23 cellular contexts compared by ENCODE assay signal in genomic region chr2:38463752-38464151, GRCh38.
"Had no signal": no experiment of that assay in that cellular context is flagged by ENCODE, and none has a peak within 500 bp of the region (broad histone marks: within the 10 kb centered on the region; RNA-seq: fewer than 3 reads in every experiment).

No MANE protein-coding gene starts in this region.

- H3K27ac ChIP-seq: ascending aorta, body of pancreas, KMS-11, Peyer's patch, SJCRH30 had no signal

- H3K4me1 ChIP-seq: Peyer's patch had no signal

- DNase-seq: activated CD4-positive, alpha-beta T cell treated with anti-CD3 and anti-CD28 coated beads for 48 hours; activated CD4-positive, alpha-beta T cell treated with anti-CD3 and anti-CD28 coated beads, Interleukin-2, amount 50 U/mL, for 4 hours; activated CD4-positive, CD25-positive, alpha-beta regulatory T cell treated with anti-CD3 and anti-CD28 coated beads, Interleukin-2, amount 50 U/mL, for 72 hours; activated CD8-positive, alpha-beta memory T cell treated with anti-CD3 and anti-CD28 coated beads, Interleukin-2, amount 50 U/mL, for 48 hours; activated CD8-positive, alpha-beta T cell treated with anti-CD3 and anti-CD28 coated beads, Interleukin-2, amount 10 ng/mL, durations not matched to agents 7 days and 5 days; activated T-cell treated with anti-CD3 and anti-CD28 coated beads, Interleukin-2, amount 50 U/mL, for 1 hour; amniotic stem cell; body of pancreas; NCI-H1092; NCI-H1417; NCI-H1930; NCI-H2107; NCI-H2171 treated with DMSO at 0.1 percent for 48 hours; NCI-H226; NCI-H82; Peyer's patch; Right ventricle myocardium superior; SJCRH30 had no signal

- H3K9me3 Mint-ChIP-seq: activated naive CD4-positive, alpha-beta T cell treated with anti-CD3 and anti-CD28 coated beads, Interleukin-2, amount 50 U/mL, for 24 hours; T-helper 1 cell treated with Interleukin-12 subunit alpha and Interleukin-12 subunit beta and Interleukin-4 antibody, amounts not matched to agents 30 μg/mL and 1 μg/mL, for 36 hours; WTC11 had no signal

- H3K27me3 ChIP-seq: ascending aorta, body of pancreas, Peyer's patch, SJCRH30 had no signal

- H3K4me3 Mint-ChIP-seq: activated CD8-positive, alpha-beta T cell treated with anti-CD3 and anti-CD28 coated beads, Interleukin-2, amount 10 ng/mL, durations not matched to agents 7 days and 5 days; activated naive CD4-positive, alpha-beta T cell treated with anti-CD3 and anti-CD28 coated beads, Interleukin-2, amount 50 U/mL, for 24 hours; T-helper 1 cell treated with Interleukin-12 subunit alpha and Interleukin-12 subunit beta and Interleukin-4 antibody, amounts not matched to agents 30 μg/mL and 1 μg/mL, for 36 hours; WTC11 had no signal

- H3K36me3 ChIP-seq: ascending aorta, Peyer's patch, SJCRH30 had no signal

- H3K9ac ChIP-seq: KMS-11 had no signal

- H3K36me3 Mint-ChIP-seq: activated naive CD4-positive, alpha-beta T cell treated with anti-CD3 and anti-CD28 coated beads, Interleukin-2, amount 50 U/mL, for 24 hours; WTC11 had no signal

- ATAC-seq: activated CD8-positive, alpha-beta T cell treated with anti-CD3 and anti-CD28 coated beads, Interleukin-2, amount 10 ng/mL, durations not matched to agents 7 days and 5 days; body of pancreas; WTC11 had no signal

- H3K9me3 ChIP-seq: ascending aorta, body of pancreas, Peyer's patch, SJCRH30 had no signal

- H3K27me3 Mint-ChIP-seq: activated naive CD4-positive, alpha-beta T cell treated with anti-CD3 and anti-CD28 coated beads, Interleukin-2, amount 50 U/mL, for 24 hours had no signal

- H3K27ac Mint-ChIP-seq: activated CD8-positive, alpha-beta T cell treated with anti-CD3 and anti-CD28 coated beads, Interleukin-2, amount 10 ng/mL, durations not matched to agents 7 days and 5 days; activated naive CD4-positive, alpha-beta T cell treated with anti-CD3 and anti-CD28 coated beads, Interleukin-2, amount 50 U/mL, for 24 hours; T-helper 1 cell treated with Interleukin-12 subunit alpha and Interleukin-12 subunit beta and Interleukin-4 antibody, amounts not matched to agents 30 μg/mL and 1 μg/mL, for 36 hours; WTC11 had no signal

- H3K4me3 ChIP-seq: ascending aorta, body of pancreas, Peyer's patch, SJCRH30 had no signal
